Comparison of ENCODE assay signal across 1 cellular context in the genomic region with DNA sequence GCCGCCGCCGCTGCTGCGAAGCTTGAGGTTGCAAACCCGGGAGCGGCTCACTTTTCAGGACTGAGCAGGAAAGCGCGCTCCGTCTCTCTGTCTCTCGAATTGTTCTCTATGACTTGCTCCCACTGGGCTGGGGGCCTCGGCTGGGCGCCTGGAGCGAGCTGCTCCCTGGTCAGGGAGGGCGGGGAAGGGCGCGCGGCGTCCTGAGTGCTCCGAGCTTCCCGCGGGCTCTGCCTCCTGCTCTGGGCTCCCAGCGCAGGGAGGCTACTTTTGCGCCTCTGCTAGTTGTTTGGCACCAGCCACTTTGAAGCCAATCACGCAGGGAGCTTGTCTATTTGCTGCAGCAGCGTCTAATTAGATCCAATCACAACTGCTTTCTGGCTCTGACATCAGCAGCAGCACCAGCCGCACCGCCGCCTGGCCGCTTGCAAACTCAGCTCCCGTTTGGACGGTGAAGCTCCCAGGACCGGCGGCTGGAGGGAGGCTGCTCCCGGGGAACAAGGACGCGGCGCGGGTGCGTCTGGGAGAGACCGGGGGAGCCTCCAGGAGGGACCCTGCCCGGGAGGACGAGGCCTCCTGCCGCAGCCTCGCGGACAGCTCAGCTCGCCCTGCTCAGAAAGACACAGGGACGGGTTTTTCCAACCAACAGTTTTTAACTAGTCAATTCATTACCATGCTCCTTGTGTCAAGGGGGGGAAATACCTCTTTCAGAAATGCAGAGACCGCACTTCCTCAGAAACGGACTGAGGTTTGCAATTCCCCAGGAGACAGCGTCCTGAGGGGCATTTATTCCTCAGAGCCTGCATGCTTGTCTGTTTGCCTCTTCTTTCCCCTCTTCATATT.
TF ChIP-seq lines count a peak whose summit lies in the region.

A gene (minus strand): TSS at position 304 of the 840 bp plus-strand sequence.

TF ChIP-seq in WTC11, 78 proteins besides CTCF, POLR2A, EP300 and RAD21 (continued from another document and continues in another):
- TF ChIP-seq, protein P1, sequence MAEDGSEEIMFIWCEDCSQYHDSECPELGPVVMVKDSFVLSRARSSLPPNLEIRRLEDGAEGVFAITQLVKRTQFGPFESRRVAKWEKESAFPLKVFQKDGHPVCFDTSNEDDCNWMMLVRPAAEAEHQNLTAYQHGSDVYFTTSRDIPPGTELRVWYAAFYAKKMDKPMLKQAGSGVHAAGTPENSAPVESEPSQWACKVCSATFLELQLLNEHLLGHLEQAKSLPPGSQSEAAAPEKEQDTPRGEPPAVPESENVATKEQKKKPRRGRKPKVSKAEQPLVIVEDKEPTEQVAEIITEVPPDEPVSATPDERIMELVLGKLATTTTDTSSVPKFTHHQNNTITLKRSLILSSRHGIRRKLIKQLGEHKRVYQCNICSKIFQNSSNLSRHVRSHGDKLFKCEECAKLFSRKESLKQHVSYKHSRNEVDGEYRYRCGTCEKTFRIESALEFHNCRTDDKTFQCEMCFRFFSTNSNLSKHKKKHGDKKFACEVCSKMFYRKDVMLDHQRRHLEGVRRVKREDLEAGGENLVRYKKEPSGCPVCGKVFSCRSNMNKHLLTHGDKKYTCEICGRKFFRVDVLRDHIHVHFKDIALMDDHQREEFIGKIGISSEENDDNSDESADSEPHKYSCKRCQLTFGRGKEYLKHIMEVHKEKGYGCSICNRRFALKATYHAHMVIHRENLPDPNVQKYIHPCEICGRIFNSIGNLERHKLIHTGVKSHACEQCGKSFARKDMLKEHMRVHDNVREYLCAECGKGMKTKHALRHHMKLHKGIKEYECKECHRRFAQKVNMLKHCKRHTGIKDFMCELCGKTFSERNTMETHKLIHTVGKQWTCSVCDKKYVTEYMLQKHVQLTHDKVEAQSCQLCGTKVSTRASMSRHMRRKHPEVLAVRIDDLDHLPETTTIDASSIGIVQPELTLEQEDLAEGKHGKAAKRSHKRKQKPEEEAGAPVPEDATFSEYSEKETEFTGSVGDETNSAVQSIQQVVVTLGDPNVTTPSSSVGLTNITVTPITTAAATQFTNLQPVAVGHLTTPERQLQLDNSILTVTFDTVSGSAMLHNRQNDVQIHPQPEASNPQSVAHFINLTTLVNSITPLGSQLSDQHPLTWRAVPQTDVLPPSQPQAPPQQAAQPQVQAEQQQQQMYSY (CRISPR knock-in tag; IDR thresholded peaks at IDR 0.05), result no peak
- TF ChIP-seq ESRRA (CRISPR knock-in tag; IDR thresholded peaks at IDR 0.05; ENCODE audit: borderline replicate concordance), result no peak
- no peak for TF ChIP-seq SP1 (CRISPR knock-in tag; conservative IDR thresholded peaks at IDR 0.05)
- TF ChIP-seq ZNF317 (CRISPR knock-in tag; IDR thresholded peaks at IDR 0.05; ENCODE audit: borderline replicate concordance, low read depth), result 0 out of 2 replicates have a peak, but pooled peaks have one; percentile 31
- TF ChIP-seq, protein P2, sequence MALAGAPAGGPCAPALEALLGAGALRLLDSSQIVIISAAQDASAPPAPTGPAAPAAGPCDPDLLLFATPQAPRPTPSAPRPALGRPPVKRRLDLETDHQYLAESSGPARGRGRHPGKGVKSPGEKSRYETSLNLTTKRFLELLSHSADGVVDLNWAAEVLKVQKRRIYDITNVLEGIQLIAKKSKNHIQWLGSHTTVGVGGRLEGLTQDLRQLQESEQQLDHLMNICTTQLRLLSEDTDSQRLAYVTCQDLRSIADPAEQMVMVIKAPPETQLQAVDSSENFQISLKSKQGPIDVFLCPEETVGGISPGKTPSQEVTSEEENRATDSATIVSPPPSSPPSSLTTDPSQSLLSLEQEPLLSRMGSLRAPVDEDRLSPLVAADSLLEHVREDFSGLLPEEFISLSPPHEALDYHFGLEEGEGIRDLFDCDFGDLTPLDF (CRISPR knock-in tag; IDR thresholded peaks at IDR 0.05), result peak; percentile 50; the same call in 1 of the 2 replicates
- TF ChIP-seq FOXP1 (CRISPR knock-in tag; IDR thresholded peaks at IDR 0.05; ENCODE audit: borderline replicate concordance), result peak; percentile 94
- TF ChIP-seq TEAD4 (CRISPR knock-in tag; IDR thresholded peaks at IDR 0.05), result no peak
- peak; percentile 72; the same call in 1 of the 2 replicates for TF ChIP-seq CREM (CRISPR knock-in tag; IDR thresholded peaks at IDR 0.05)
- TF ChIP-seq, protein P3, sequence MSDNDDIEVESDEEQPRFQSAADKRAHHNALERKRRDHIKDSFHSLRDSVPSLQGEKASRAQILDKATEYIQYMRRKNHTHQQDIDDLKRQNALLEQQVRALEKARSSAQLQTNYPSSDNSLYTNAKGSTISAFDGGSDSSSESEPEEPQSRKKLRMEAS (CRISPR knock-in tag; IDR thresholded peaks at IDR 0.05), result peak; percentile 86
- TF ChIP-seq SMAD4 (CRISPR knock-in tag; IDR thresholded peaks at IDR 0.05), result peak; percentile 65; the same call in 1 of the 2 replicates
- TF ChIP-seq, protein P4, sequence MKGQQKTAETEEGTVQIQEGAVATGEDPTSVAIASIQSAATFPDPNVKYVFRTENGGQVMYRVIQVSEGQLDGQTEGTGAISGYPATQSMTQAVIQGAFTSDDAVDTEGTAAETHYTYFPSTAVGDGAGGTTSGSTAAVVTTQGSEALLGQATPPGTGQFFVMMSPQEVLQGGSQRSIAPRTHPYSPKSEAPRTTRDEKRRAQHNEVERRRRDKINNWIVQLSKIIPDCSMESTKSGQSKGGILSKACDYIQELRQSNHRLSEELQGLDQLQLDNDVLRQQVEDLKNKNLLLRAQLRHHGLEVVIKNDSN (CRISPR knock-in tag; IDR thresholded peaks at IDR 0.05), result peak; percentile 68; the same call in 1 of the 2 replicates
- no peak for TF ChIP-seq GABPB1 (CRISPR knock-in tag; IDR thresholded peaks at IDR 0.05)
- TF ChIP-seq NFATC4 (CRISPR knock-in tag; IDR thresholded peaks at IDR 0.05), result no peak
- peak; percentile 55; the same call in 1 of the 2 replicates for TF ChIP-seq ZNF219 (CRISPR knock-in tag; IDR thresholded peaks at IDR 0.05; ENCODE audit: borderline replicate concordance)
- TF ChIP-seq TP53 (CRISPR knock-in tag; IDR thresholded peaks at IDR 0.05), result peak; percentile 17; the same call in 1 of the 2 replicates
- no peak; the same call in 1 of the 2 replicates for TF ChIP-seq RELA (CRISPR knock-in tag; IDR thresholded peaks at IDR 0.05; ENCODE audit: borderline replicate concordance)
- no peak for TF ChIP-seq OVOL2 (CRISPR knock-in tag; IDR thresholded peaks at IDR 0.05; ENCODE audit: borderline replicate concordance)
- TF ChIP-seq MXD4 (CRISPR knock-in tag; IDR thresholded peaks at IDR 0.05; ENCODE audit: borderline replicate concordance), result no peak
- TF ChIP-seq CREB1 (CRISPR knock-in tag; IDR thresholded peaks at IDR 0.05), result 0 out of 2 replicates have a peak, but pooled peaks have one; percentile 13
- no peak for TF ChIP-seq ZNF671 (CRISPR knock-in tag; IDR thresholded peaks at IDR 0.05)
- TF ChIP-seq JAZF1 (CRISPR knock-in tag; IDR thresholded peaks at IDR 0.05), result no peak
- TF ChIP-seq, protein P5, sequence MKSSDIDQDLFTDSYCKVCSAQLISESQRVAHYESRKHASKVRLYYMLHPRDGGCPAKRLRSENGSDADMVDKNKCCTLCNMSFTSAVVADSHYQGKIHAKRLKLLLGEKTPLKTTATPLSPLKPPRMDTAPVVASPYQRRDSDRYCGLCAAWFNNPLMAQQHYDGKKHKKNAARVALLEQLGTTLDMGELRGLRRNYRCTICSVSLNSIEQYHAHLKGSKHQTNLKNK (CRISPR knock-in tag; IDR thresholded peaks at IDR 0.05), result no peak
- TF ChIP-seq ZNF423 (CRISPR knock-in tag; IDR thresholded peaks at IDR 0.05), result no peak
- TF ChIP-seq, protein P6, sequence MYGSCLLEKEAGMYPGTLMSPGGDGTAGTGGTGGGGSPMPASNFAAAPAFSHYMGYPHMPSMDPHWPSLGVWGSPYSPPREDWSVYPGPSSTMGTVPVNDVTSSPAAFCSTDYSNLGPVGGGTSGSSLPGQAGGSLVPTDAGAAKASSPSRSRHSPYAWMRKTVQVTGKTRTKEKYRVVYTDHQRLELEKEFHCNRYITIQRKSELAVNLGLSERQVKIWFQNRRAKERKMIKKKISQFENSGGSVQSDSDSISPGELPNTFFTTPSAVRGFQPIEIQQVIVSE (CRISPR knock-in tag; IDR thresholded peaks at IDR 0.05; ENCODE audit: borderline replicate concordance), result no peak
- TF ChIP-seq, protein P7, sequence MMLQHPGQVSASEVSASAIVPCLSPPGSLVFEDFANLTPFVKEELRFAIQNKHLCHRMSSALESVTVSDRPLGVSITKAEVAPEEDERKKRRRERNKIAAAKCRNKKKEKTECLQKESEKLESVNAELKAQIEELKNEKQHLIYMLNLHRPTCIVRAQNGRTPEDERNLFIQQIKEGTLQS (CRISPR knock-in tag; conservative IDR thresholded peaks at IDR 0.05), result no peak
- TF ChIP-seq ETV6 (CRISPR knock-in tag; IDR thresholded peaks at IDR 0.05), result peak; percentile 12; the same call in 1 of the 2 replicates
- no peak for TF ChIP-seq RORB (CRISPR knock-in tag; IDR thresholded peaks at IDR 0.05)
- TF ChIP-seq, protein P8, sequence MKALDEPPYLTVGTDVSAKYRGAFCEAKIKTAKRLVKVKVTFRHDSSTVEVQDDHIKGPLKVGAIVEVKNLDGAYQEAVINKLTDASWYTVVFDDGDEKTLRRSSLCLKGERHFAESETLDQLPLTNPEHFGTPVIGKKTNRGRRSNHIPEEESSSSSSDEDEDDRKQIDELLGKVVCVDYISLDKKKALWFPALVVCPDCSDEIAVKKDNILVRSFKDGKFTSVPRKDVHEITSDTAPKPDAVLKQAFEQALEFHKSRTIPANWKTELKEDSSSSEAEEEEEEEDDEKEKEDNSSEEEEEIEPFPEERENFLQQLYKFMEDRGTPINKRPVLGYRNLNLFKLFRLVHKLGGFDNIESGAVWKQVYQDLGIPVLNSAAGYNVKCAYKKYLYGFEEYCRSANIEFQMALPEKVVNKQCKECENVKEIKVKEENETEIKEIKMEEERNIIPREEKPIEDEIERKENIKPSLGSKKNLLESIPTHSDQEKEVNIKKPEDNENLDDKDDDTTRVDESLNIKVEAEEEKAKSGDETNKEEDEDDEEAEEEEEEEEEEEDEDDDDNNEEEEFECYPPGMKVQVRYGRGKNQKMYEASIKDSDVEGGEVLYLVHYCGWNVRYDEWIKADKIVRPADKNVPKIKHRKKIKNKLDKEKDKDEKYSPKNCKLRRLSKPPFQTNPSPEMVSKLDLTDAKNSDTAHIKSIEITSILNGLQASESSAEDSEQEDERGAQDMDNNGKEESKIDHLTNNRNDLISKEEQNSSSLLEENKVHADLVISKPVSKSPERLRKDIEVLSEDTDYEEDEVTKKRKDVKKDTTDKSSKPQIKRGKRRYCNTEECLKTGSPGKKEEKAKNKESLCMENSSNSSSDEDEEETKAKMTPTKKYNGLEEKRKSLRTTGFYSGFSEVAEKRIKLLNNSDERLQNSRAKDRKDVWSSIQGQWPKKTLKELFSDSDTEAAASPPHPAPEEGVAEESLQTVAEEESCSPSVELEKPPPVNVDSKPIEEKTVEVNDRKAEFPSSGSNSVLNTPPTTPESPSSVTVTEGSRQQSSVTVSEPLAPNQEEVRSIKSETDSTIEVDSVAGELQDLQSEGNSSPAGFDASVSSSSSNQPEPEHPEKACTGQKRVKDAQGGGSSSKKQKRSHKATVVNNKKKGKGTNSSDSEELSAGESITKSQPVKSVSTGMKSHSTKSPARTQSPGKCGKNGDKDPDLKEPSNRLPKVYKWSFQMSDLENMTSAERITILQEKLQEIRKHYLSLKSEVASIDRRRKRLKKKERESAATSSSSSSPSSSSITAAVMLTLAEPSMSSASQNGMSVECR (CRISPR knock-in tag; IDR thresholded peaks at IDR 0.05; ENCODE audit: borderline replicate concordance), result peak; percentile 88
- TF ChIP-seq, protein P9, sequence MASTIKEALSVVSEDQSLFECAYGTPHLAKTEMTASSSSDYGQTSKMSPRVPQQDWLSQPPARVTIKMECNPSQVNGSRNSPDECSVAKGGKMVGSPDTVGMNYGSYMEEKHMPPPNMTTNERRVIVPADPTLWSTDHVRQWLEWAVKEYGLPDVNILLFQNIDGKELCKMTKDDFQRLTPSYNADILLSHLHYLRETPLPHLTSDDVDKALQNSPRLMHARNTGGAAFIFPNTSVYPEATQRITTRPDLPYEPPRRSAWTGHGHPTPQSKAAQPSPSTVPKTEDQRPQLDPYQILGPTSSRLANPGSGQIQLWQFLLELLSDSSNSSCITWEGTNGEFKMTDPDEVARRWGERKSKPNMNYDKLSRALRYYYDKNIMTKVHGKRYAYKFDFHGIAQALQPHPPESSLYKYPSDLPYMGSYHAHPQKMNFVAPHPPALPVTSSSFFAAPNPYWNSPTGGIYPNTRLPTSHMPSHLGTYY (CRISPR knock-in tag; IDR thresholded peaks at IDR 0.05), result no peak
- TF ChIP-seq, protein P10, sequence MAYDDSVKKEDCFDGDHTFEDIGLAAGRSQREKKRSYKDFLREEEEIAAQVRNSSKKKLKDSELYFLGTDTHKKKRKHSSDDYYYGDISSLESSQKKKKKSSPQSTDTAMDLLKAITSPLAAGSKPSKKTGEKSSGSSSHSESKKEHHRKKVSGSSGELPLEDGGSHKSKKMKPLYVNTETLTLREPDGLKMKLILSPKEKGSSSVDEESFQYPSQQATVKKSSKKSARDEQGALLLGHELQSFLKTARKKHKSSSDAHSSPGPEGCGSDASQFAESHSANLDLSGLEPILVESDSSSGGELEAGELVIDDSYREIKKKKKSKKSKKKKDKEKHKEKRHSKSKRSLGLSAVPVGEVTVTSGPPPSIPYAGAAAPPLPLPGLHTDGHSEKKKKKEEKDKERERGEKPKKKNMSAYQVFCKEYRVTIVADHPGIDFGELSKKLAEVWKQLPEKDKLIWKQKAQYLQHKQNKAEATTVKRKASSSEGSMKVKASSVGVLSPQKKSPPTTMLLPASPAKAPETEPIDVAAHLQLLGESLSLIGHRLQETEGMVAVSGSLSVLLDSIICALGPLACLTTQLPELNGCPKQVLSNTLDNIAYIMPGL (CRISPR knock-in tag; IDR thresholded peaks at IDR 0.05), result no peak
- no peak for TF ChIP-seq NR3C1 (CRISPR knock-in tag; conservative IDR thresholded peaks at IDR 0.05; ENCODE audit: low read depth)
- TF ChIP-seq, protein P11, sequence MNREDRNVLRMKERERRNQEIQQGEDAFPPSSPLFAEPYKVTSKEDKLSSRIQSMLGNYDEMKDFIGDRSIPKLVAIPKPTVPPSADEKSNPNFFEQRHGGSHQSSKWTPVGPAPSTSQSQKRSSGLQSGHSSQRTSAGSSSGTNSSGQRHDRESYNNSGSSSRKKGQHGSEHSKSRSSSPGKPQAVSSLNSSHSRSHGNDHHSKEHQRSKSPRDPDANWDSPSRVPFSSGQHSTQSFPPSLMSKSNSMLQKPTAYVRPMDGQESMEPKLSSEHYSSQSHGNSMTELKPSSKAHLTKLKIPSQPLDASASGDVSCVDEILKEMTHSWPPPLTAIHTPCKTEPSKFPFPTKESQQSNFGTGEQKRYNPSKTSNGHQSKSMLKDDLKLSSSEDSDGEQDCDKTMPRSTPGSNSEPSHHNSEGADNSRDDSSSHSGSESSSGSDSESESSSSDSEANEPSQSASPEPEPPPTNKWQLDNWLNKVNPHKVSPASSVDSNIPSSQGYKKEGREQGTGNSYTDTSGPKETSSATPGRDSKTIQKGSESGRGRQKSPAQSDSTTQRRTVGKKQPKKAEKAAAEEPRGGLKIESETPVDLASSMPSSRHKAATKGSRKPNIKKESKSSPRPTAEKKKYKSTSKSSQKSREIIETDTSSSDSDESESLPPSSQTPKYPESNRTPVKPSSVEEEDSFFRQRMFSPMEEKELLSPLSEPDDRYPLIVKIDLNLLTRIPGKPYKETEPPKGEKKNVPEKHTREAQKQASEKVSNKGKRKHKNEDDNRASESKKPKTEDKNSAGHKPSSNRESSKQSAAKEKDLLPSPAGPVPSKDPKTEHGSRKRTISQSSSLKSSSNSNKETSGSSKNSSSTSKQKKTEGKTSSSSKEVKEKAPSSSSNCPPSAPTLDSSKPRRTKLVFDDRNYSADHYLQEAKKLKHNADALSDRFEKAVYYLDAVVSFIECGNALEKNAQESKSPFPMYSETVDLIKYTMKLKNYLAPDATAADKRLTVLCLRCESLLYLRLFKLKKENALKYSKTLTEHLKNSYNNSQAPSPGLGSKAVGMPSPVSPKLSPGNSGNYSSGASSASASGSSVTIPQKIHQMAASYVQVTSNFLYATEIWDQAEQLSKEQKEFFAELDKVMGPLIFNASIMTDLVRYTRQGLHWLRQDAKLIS (CRISPR knock-in tag; IDR thresholded peaks at IDR 0.05; ENCODE audit: borderline replicate concordance), result 0 out of 2 replicates have a peak, but pooled peaks have one; percentile 53
- TF ChIP-seq ZNF263 (CRISPR knock-in tag; IDR thresholded peaks at IDR 0.05; ENCODE audit: low read depth), result no peak
- TF ChIP-seq ZNF416 (CRISPR knock-in tag; IDR thresholded peaks at IDR 0.05), result no peak
